Comparison of ENCODE assay signal across 16 cellular contexts in the genomic region with DNA sequence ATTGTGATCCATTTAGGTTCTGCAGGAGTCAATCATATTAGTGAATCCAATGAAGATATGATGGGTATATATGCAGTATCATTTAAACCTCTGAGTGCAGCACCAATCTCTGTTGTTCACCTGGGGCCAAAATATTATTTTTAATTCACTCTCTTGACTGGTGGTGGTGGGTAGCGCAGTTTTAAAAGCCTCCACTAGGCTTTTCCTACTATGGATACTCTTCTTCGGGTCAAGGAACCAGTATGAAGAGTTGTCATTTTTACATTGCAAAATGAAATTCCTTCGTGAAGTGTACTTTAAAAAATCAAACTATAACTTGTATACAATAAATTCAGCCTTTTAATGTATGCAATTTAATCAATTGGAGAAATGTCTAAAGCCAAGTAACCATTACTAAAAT. TPM values are rescaled to one million over a fixed set of nuclear protein-coding genes. Genes with fewer than 3 reads are reported as not detected.
A peak's percentile ranks its signal among the peaks of the same experiment; 100 is the strongest.
DNase-seq lines count a peak whose midpoint lies in the region; ATAC-seq and TF ChIP-seq lines count a peak whose summit lies in the region.
"Had no signal": no experiment of that assay in that cellular context is flagged by ENCODE, and none has a peak within 500 bp of the region (broad histone marks: within the 10 kb centered on the region; RNA-seq: fewer than 3 reads in every experiment).

No MANE protein-coding gene starts in this region.

- no peak overlapping the region for H2BK120ac ChIP-seq in H9 (ENCODE audit: low read depth, low read length, poor library complexity, severe bottlenecking)

- no peak overlapping the region for H3K27ac Mint-ChIP-seq in H9
- no peak overlapping the region for H3K27ac Mint-ChIP-seq in WTC11
- no peak overlapping the region for H3K27ac Mint-ChIP-seq in neural progenitor cell
- H3K27ac Mint-ChIP-seq in type B pancreatic cell, result no peak overlapping the region
- H3K27ac Mint-ChIP-seq: CD8-positive, alpha-beta memory T cell had no signal

- TF ChIP-seq CTCF in H9 (conservative IDR thresholded peaks at IDR 0.05) (peak; percentile 52), WTC11 (IDR thresholded peaks at IDR 0.05) (no peak), neural progenitor cell (IDR thresholded peaks at IDR 0.05) (peak; percentile 34), type B pancreatic cell (conservative IDR thresholded peaks at IDR 0.05) (peak; percentile 54)

- H3K9me3 Mint-ChIP-seq in H9 (no peaks in the 10 kb centered on the region; a peak in 1 of 5 replicates), WTC11 (no peaks in the 10 kb centered on the region), neural progenitor cell (no peaks in the 10 kb centered on the region), type B pancreatic cell (no peaks in the 10 kb centered on the region)

- no peak overlapping the region for H2BK12ac ChIP-seq in H9 (ENCODE audit: insufficient read length, low read depth, low read length)

- no peak overlapping the region for H3K18ac ChIP-seq in H9 (ENCODE audit: insufficient read length, low read depth, low read length)

- DNase-seq in H9 (no peak), WTC11 (ENCODE audit: low spot score) (no peak), neural progenitor cell (ENCODE audit: low spot score) (no peak), type B pancreatic cell (ENCODE audit: extremely low spot score, unreplicated experiment) (no peak), NCI-H187 treated with DMSO at 0.1 percent for 48 hours (lab: John Stamatoyannopoulos, UW) (no peak), islet precursor cell (no peak), COR-L47 (lab: John Stamatoyannopoulos, UW) (no peak)
- DNase-seq: AML-193; CD8-positive, alpha-beta memory T cell; DMS 273 treated with DMSO at 0.1 percent for 48 hours had no signal

- no peaks in the 10 kb centered on the region for H3K23me2 ChIP-seq in H9 (ENCODE audit: insufficient read length, low read depth, low read length, poor library complexity, severe bottlenecking)

- no peak overlapping the region for H3K4me3 ChIP-seq in neural progenitor cell
- H3K4me3 ChIP-seq: A549, BLaER1, GM12878 had no signal

- H4K20me1 ChIP-seq in H9 (ENCODE audit: control insufficient read depth, insufficient read depth, insufficient read length) (no peaks in the 10 kb centered on the region), neural progenitor cell (ENCODE audit: low read depth) (no peaks in the 10 kb centered on the region)
- H4K20me1 ChIP-seq: BLaER1 had no signal

- no CpG with 5 or more reads among the region's 3 CpGs for WGBS in H9 (ENCODE audit: extremely low coverage, insufficient read length, low lambda C conversion rate)

- no peak overlapping the region for H3K4me3 Mint-ChIP-seq in H9
- no peak overlapping the region for H3K4me3 Mint-ChIP-seq in WTC11
- H3K4me3 Mint-ChIP-seq in neural progenitor cell, result no peak overlapping the region
- H3K4me3 Mint-ChIP-seq in type B pancreatic cell, result no peak overlapping the region
- H3K4me3 Mint-ChIP-seq: CD8-positive, alpha-beta memory T cell had no signal

- H3K4ac ChIP-seq in H9 (ENCODE audit: low read depth, low read length), result no peak overlapping the region

- H2BK15ac ChIP-seq in H9 (ENCODE audit: low read depth, low read length), result no peak overlapping the region

- H4K8ac ChIP-seq in H9 (replicated peaks; ENCODE audit: insufficient read length, low read depth, low read length), result no peak overlapping the region

- CTCF ChIA-PET in WTC11 (lab: Charles Lee), result no interaction called here

- H2BK20ac ChIP-seq in H9 (ENCODE audit: low read depth, low read length, poor library complexity, severe bottlenecking), result no peak overlapping the region

- no peaks in the 10 kb centered on the region for H3F3A ChIP-seq in neural progenitor cell (ENCODE audit: low read depth)

- no peak overlapping the region for H3K9ac ChIP-seq in H9 (ENCODE audit: extremely low read depth, insufficient read length, low read length)
- no peak overlapping the region for H3K9ac ChIP-seq in neural progenitor cell
- H3K9ac ChIP-seq: BLaER1, KMS-11 had no signal

- ATAC-seq in WTC11 (peak; percentile 74), HG02571 (IDR thresholded peaks at IDR 0.05; ENCODE audit: unreplicated experiment) (no peak)
- ATAC-seq: A549, GM12878 had no signal

- H3K36me3 ChIP-seq in neural progenitor cell, result no peaks in the 10 kb centered on the region
- H3K36me3 ChIP-seq: BLaER1 had no signal

- no peak overlapping the region for H3K23ac ChIP-seq in H9 (ENCODE audit: insufficient read length, low read depth, low read length)

- H3K36me3 Mint-ChIP-seq in H9 (ENCODE audit: insufficient read depth in 1 of 3, low read depth in 3 of 3) (no peaks in the 10 kb centered on the region), WTC11 (no peaks in the 10 kb centered on the region), neural progenitor cell (no peaks in the 10 kb centered on the region), type B pancreatic cell (no peaks in the 10 kb centered on the region)
- H3K36me3 Mint-ChIP-seq: CD8-positive, alpha-beta memory T cell had no signal

- peaks cover 1% of the 10 kb centered on the region; the same call in 1 of the 2 replicates for H3K27me3 Mint-ChIP-seq in H9 (ENCODE audit: low read depth)
- no peaks in the 10 kb centered on the region for H3K27me3 Mint-ChIP-seq in WTC11 (ENCODE audit: low read depth)
- no peaks in the 10 kb centered on the region for H3K27me3 Mint-ChIP-seq in neural progenitor cell (ENCODE audit: insufficient read depth, low read depth)
- peaks cover 11% of the 10 kb centered on the region for H3K27me3 Mint-ChIP-seq in type B pancreatic cell

- H2AFZ ChIP-seq in H9 (ENCODE audit: low read length), result no peak overlapping the region
- H2AFZ ChIP-seq in neural progenitor cell (replicated peaks), result no peak overlapping the region

- no peak overlapping the region for H3K14ac ChIP-seq in H9 (ENCODE audit: insufficient read depth, low read length)

- no peak overlapping the region for H3T11ph ChIP-seq in H9 (ENCODE audit: low read length)

- POLR2A ChIA-PET in WTC11 (lab: Charles Lee), result no interaction called here

- H2AK5ac ChIP-seq in H9 (ENCODE audit: insufficient read length, low read length), result no peak overlapping the region

- H3K56ac ChIP-seq in H9 (ENCODE audit: insufficient read length, low read depth, low read length), result no peak overlapping the region

- no peaks in the 10 kb centered on the region for H3K4me1 ChIP-seq in H9 (ENCODE audit: insufficient read depth, low read length)
- H3K4me1 ChIP-seq in neural progenitor cell, result peaks cover 28% of the 10 kb centered on the region
- H3K4me1 ChIP-seq: A549, BLaER1 had no signal

- H3K4me1 Mint-ChIP-seq in H9 (peaks cover 10 to 11% of the 10 kb centered on the region in 2 experiments), WTC11 (0 out of 2 replicates have a peak, but pooled peaks cover 3% of the 10 kb centered on the region), neural progenitor cell (peaks cover 5% of the 10 kb centered on the region), type B pancreatic cell (ENCODE audit: unreplicated experiment) (peaks cover 4% of the 10 kb centered on the region)
- H3K4me1 Mint-ChIP-seq: CD8-positive, alpha-beta memory T cell had no signal

- no peak overlapping the region for H4K91ac ChIP-seq in H9 (ENCODE audit: insufficient read length, low read depth, low read length)

- H3K27ac ChIP-seq in H9 (ENCODE audit: insufficient read length, low read depth, low read length) (no peak overlapping the region), neural progenitor cell (no peak overlapping the region)
- H3K27ac ChIP-seq: A549, BLaER1, KMS-11 had no signal

- H3K27me3 ChIP-seq in H9 (ENCODE audit: insufficient read depth, low read length) (no peaks in the 10 kb centered on the region), neural progenitor cell (no peaks in the 10 kb centered on the region)
- H3K27me3 ChIP-seq: BLaER1 had no signal

- no peaks in the 10 kb centered on the region for H3K79me1 ChIP-seq in H9 (ENCODE audit: insufficient read depth, low read depth, low read length, poor library complexity, severe bottlenecking)

- H3K9me3 ChIP-seq in H9 (ENCODE audit: control insufficient read depth, low read depth, low read length) (no peaks in the 10 kb centered on the region), neural progenitor cell (ENCODE audit: low read depth) (no peaks in the 10 kb centered on the region)
- H3K9me3 ChIP-seq: A549, BLaER1 had no signal

- no peak overlapping the region for H3K4me2 ChIP-seq in H9 (ENCODE audit: insufficient read depth, insufficient read length, low read length)
- no peak overlapping the region for H3K4me2 ChIP-seq in neural progenitor cell
- H3K4me2 ChIP-seq: A549, BLaER1, KMS-11 had no signal

- H3K79me2 ChIP-seq in H9 (ENCODE audit: insufficient read depth, low read length) (no peaks in the 10 kb centered on the region), neural progenitor cell (ENCODE audit: low read depth) (no peaks in the 10 kb centered on the region)

- H4K5ac ChIP-seq in H9 (ENCODE audit: insufficient read length, low read depth, low read length), result no peak overlapping the region

- no peak overlapping the region for H2BK5ac ChIP-seq in H9 (ENCODE audit: insufficient read length, low read length)

TF ChIP-seq in WTC11, 78 proteins besides CTCF, POLR2A, EP300 and RAD21 (continues in another document):
- TF ChIP-seq PRRX2 (CRISPR knock-in tag; IDR thresholded peaks at IDR 0.05) (no peak), SP1 (CRISPR knock-in tag; conservative IDR thresholded peaks at IDR 0.05) (no peak), ZBTB21 (CRISPR knock-in tag; IDR thresholded peaks at IDR 0.05; ENCODE audit: borderline replicate concordance) (no peak)
- TF ChIP-seq, protein P1, sequence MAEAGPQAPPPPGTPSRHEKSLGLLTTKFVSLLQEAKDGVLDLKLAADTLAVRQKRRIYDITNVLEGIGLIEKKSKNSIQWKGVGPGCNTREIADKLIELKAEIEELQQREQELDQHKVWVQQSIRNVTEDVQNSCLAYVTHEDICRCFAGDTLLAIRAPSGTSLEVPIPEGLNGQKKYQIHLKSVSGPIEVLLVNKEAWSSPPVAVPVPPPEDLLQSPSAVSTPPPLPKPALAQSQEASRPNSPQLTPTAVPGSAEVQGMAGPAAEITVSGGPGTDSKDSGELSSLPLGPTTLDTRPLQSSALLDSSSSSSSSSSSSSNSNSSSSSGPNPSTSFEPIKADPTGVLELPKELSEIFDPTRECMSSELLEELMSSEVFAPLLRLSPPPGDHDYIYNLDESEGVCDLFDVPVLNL (CRISPR knock-in tag; IDR thresholded peaks at IDR 0.05; ENCODE audit: borderline replicate concordance, low read depth), result no peak

RNA-seq across cellular contexts. Expression of a gene that starts 56.5 kb away (rescaled TPM):
- total RNA-seq in H9 (2021) (0.48 and 0.63 TPM in 2 replicates), WTC11 (2021) (0.41 to 0.73 TPM (median 0.68 TPM) in 3 replicates), neural progenitor cell (ENCODE audit: low replicate concordance) (0.25 TPM in 1 of 2 replicates, not detected in the other), type B pancreatic cell (ENCODE audit: low replicate concordance) (0.29 and 1.4 TPM in 2 replicates)
- total RNA-seq: CD8-positive, alpha-beta memory T cell; GM12878; HT1080 had no signal
